Comparison of ENCODE assay signal across 8 cellular contexts in the genomic region with DNA sequence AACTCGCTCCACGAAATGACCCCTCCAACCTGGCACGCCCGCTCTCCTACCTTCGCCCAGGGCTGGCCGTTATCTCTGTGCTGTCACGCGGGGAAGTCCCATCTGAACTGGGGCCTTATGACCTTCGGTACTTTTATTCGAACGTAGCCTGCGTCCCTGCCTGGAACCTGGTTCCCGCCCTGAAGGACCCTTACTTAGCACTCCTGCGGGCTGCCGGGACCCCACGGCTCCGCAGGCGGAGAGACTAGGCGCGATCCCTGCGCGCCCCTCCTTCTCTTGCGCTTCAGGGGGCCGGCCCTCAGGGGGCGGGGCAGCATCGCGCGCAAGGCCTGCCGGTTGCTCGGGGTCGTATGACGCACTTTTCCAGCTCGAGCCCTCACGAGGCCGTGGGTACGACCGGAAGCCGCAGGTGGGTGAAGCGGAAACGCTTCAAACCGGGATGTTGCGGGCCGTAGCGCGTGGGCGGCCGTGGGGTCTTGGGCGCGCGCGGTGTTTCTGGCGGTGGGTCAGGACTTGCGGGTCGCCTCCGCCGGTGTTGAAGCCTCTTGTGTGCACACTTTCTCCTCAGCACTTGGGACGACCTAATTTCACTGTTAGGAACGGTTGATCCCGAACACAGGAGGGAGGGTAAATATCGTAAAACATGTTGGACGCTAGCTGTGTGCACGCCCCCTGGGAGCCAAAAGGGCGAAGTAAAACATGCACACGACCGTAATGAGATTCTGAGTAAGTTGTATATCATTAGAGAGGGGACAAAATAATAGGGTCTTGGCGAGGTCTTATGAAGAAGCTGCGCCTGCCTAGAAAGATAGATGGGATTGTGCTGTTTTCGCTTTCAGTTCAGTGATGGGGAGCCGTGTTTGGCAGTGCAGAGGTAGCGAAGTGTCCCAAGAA. TPM values are rescaled to one million over a fixed set of nuclear protein-coding genes. Genes with fewer than 3 reads are reported as not detected.
DNase-seq lines count a peak whose midpoint lies in the region; ATAC-seq and TF ChIP-seq lines count a peak whose summit lies in the region.

A gene (plus strand): TSS at position 325 of the 894 bp plus-strand sequence. CDS start 6,991 bp downstream, outside the sequence.
A gene with protein sequence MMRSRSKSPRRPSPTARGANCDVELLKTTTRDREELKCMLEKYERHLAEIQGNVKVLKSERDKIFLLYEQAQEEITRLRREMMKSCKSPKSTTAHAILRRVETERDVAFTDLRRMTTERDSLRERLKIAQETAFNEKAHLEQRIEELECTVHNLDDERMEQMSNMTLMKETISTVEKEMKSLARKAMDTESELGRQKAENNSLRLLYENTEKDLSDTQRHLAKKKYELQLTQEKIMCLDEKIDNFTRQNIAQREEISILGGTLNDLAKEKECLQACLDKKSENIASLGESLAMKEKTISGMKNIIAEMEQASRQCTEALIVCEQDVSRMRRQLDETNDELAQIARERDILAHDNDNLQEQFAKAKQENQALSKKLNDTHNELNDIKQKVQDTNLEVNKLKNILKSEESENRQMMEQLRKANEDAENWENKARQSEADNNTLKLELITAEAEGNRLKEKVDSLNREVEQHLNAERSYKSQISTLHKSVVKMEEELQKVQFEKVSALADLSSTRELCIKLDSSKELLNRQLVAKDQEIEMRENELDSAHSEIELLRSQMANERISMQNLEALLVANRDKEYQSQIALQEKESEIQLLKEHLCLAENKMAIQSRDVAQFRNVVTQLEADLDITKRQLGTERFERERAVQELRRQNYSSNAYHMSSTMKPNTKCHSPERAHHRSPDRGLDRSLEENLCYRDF (minus strand): TSS at position 300 of the 894 bp plus-strand sequence. CDS start 45,503 bp downstream, outside the sequence.

- peak; percentile 93 for ATAC-seq in CD4-positive, alpha-beta T cell (ENCODE audit: poor library complexity)
- ATAC-seq in GM19397 (IDR thresholded peaks at IDR 0.05; ENCODE audit: unreplicated experiment): peak; percentile 98
- ATAC-seq in HG03565 (IDR thresholded peaks at IDR 0.05; ENCODE audit: unreplicated experiment): peak; percentile 76

- H3K4me3 Mint-ChIP-seq in CD4-positive, alpha-beta T cell: no peak within 1 kb of the TSS
- no peak within 1 kb of the TSS for H3K4me3 Mint-ChIP-seq in activated CD4-positive, alpha-beta memory T cell treated with anti-CD3 and anti-CD28 coated beads for 36 hours

- intact Hi-C loops in CD4-positive, alpha-beta T cell (cut with DNase I, micrococcal nuclease): loop anchor here (1.0 to 10.0 kb wide), 8 partner anchors 14 to 1160 kb away; a partner anchor contains a TSS
- intact Hi-C loops in activated CD4-positive, alpha-beta memory T cell treated with anti-CD3 and anti-CD28 coated beads for 36 hours (cut with micrococcal nuclease): loop anchor here (1.0 to 10.0 kb wide), 6 partner anchors 14 to 700 kb away; a partner anchor contains a TSS
- intact Hi-C loops in dorsolateral prefrontal cortex (cut with DNase I): loop anchor here (1.0 to 2.0 kb wide), 3 partner anchors 14 to 26 kb away; a partner anchor contains a TSS
- intact Hi-C loops in lower leg skin (cut with DNase I; ENCODE audit: low total_unique reads): no loop called here

- peaks cover 53% of the 10 kb centered on the region for H3K36me3 Mint-ChIP-seq in CD4-positive, alpha-beta T cell (ENCODE audit: low read depth)
- peaks cover 7% of the 10 kb centered on the region for H3K36me3 Mint-ChIP-seq in activated CD4-positive, alpha-beta memory T cell treated with anti-CD3 and anti-CD28 coated beads for 36 hours

- no peaks in the 10 kb centered on the region for H3K27me3 Mint-ChIP-seq in CD4-positive, alpha-beta T cell
- H3K27me3 Mint-ChIP-seq in activated CD4-positive, alpha-beta memory T cell treated with anti-CD3 and anti-CD28 coated beads for 36 hours: no peaks in the 10 kb centered on the region

- H3K9me3 ChIP-seq in CD4-positive, alpha-beta T cell (ENCODE audit: control insufficient read depth, low read length): no peaks in the 10 kb centered on the region

- peak; percentile 81 to 90 (median 87) for DNase-seq in CD4-positive, alpha-beta T cell
- DNase-seq in NCI-H748 treated with DMSO at 0.1 percent for 48 hours (lab: John Stamatoyannopoulos, UW) (peak; percentile 45), dorsolateral prefrontal cortex (peak; percentile 83 to 94 (median 91)), lower leg skin (ENCODE audit: low spot score in 2 of 2) (peak; percentile 91 to 98)
- peak; percentile 96 for DNase-seq in activated CD4-positive, alpha-beta memory T cell treated with anti-CD3 and anti-CD28 coated beads for 36 hours
- DNase-seq in stimulated activated CD4-positive, alpha-beta T cell treated with anti-CD3 and anti-CD28 coated beads, Interleukin-4, amount 100 ng/mL, for 48 hours (ENCODE audit: low read depth in 2 of 2): peak; percentile 83 to 89

- peaks cover 43% of the 10 kb centered on the region for H3K4me1 Mint-ChIP-seq in CD4-positive, alpha-beta T cell (ENCODE audit: low read depth)
- H3K4me1 Mint-ChIP-seq in activated CD4-positive, alpha-beta memory T cell treated with anti-CD3 and anti-CD28 coated beads for 36 hours (ENCODE audit: low read depth): peaks cover 24% of the 10 kb centered on the region

- 0 to 1% methylated on average over 45 to 48 of the region's 70 CpGs for WGBS in lower leg skin, 2 donors

- CTCF ChIA-PET in CD4-positive, alpha-beta T cell (lab: Charles Lee): interaction anchor here (1.0 to 2.2 kb wide), 8 partner anchors 13 to 505 kb away, joined by 3 to 13 read pairs (median 5); a partner anchor contains a TSS
- CTCF ChIA-PET in activated CD4-positive, alpha-beta memory T cell treated with anti-CD3 and anti-CD28 coated beads for 36 hours (lab: Charles Lee): interaction anchor here (1.1 to 1.8 kb wide), 2 partner anchors 14 to 23 kb away, joined by 3 to 5 read pairs; no protein-coding TSS in a partner anchor

- peak within 1 kb of the TSS; percentile 95 for H3K27ac ChIP-seq in CD4-positive, alpha-beta T cell (ENCODE audit: low read depth, low read length)
- H3K27ac ChIP-seq in dorsolateral prefrontal cortex: peak within 1 kb of the TSS; percentile 32 to 97 (median 90)

- H3K27ac Mint-ChIP-seq in CD4-positive, alpha-beta T cell: no peak within 1 kb of the TSS
- H3K27ac Mint-ChIP-seq in activated CD4-positive, alpha-beta memory T cell treated with anti-CD3 and anti-CD28 coated beads for 36 hours: peak within 1 kb of the TSS; percentile 91

- POLR2A ChIA-PET in CD4-positive, alpha-beta T cell (lab: Charles Lee): interaction anchor here (0.6 to 7.2 kb wide), 17 partner anchors 9 to 1509 kb away, joined by 3 to 142 read pairs (median 4); a partner anchor contains a TSS
- POLR2A ChIA-PET in activated CD4-positive, alpha-beta memory T cell treated with anti-CD3 and anti-CD28 coated beads for 36 hours (lab: Charles Lee): interaction anchor here (0.9 to 3.0 kb wide), 4 partner anchors 13 to 182 kb away, joined by 3 to 13 read pairs (median 9); a partner anchor contains a TSS

- H3K27me3 ChIP-seq in CD4-positive, alpha-beta T cell (ENCODE audit: control insufficient read depth, insufficient read depth, low read length): no peaks in the 10 kb centered on the region
- H3K27me3 ChIP-seq in dorsolateral prefrontal cortex: no peaks in the 10 kb centered on the region

- no peak for TF ChIP-seq CTCF in CD4-positive, alpha-beta T cell (IDR thresholded peaks at IDR 0.05)
- TF ChIP-seq CTCF in dorsolateral prefrontal cortex (IDR thresholded peaks at IDR 0.05 in 54 of 56, conservative IDR thresholded peaks at IDR 0.05 in 2 of 56; ENCODE audit: low read depth in 1 of 56, partially characterized antibody in 56 of 56) (peak in 40 of 56 donors; percentile 5 to 65 (median 34)), lower leg skin (IDR thresholded peaks at IDR 0.05) (no peak)

- H3K9me3 Mint-ChIP-seq in CD4-positive, alpha-beta T cell: no peaks in the 10 kb centered on the region
- no peaks in the 10 kb centered on the region for H3K9me3 Mint-ChIP-seq in activated CD4-positive, alpha-beta memory T cell treated with anti-CD3 and anti-CD28 coated beads for 36 hours

- H3K4me3 ChIP-seq in dorsolateral prefrontal cortex (peak within 1 kb of the TSS; percentile 59 to 95 (median 85)), lower leg skin (ENCODE audit: low read depth, poor library complexity, severe bottlenecking) (peak within 1 kb of the TSS; percentile 55)

- TF ChIP-seq POLR2A in lower leg skin (IDR thresholded peaks at IDR 0.05): peak in 1 of 2 donors; percentile 42

RNA-seq across cellular contexts. Expression of the first gene that starts in this region (rescaled TPM):
- 10 to 100 TPM; 12.5 to 13.3 TPM for total RNA-seq in CD4-positive, alpha-beta T cell
- total RNA-seq in activated CD4-positive, alpha-beta memory T cell treated with anti-CD3 and anti-CD28 coated beads for 36 hours: 1 to 10 TPM; 3.3 to 4.6 TPM
- total RNA-seq in dorsolateral prefrontal cortex: 10 to 100 TPM in 78 of 120 experiments, 1 to 10 TPM in 42; 3.8 to 24.2 (median 11.3) TPM
- total RNA-seq in lower leg skin: 1 to 10 TPM; 3.3 to 9.8 (median 5.7) TPM

RNA-seq across cellular contexts. Expression of the second gene that starts in this region (rescaled TPM):
- total RNA-seq in CD4-positive, alpha-beta T cell: 10 to 100 TPM; 10.6 to 11.0 TPM
- total RNA-seq in activated CD4-positive, alpha-beta memory T cell treated with anti-CD3 and anti-CD28 coated beads for 36 hours: 1 to 10 TPM; 6.3 to 7.0 TPM
- total RNA-seq in dorsolateral prefrontal cortex: 10 to 100 TPM; 18.6 to 47.7 (median 28.7) TPM
- 10 to 100 TPM in 2 of 4 donors, 1 to 10 TPM in 2; 7.0 to 12.6 (median 10.8) TPM for total RNA-seq in lower leg skin

Comparison
In these comparisons a context has a peak if more than half of its experiments do, and no peak if none do; other contexts are left out.
1. Peak in every context shown above with its lines: DNase-seq, ATAC-seq, H3K4me3 ChIP-seq and H3K27ac ChIP-seq.
2. DNase-seq: peak in every context shown above with its lines; median percentile 96 in activated CD4-positive, alpha-beta memory T cell treated with anti-CD3 and anti-CD28 coated beads for 36 hours; 94 in lower leg skin; 91 in dorsolateral prefrontal cortex; 87 in CD4-positive, alpha-beta T cell; 86 in stimulated activated CD4-positive, alpha-beta T cell treated with anti-CD3 and anti-CD28 coated beads, Interleukin-4, amount 100 ng/mL, for 48 hours; 45 in NCI-H748 treated with DMSO at 0.1 percent for 48 hours.
3. CTCF ChIP-seq: peak in dorsolateral prefrontal cortex (40 of 56); none in CD4-positive, alpha-beta T cell (single experiment) and lower leg skin (0 of 3).